Comparison of ENCODE assay signal across 13 cellular contexts in the genomic region with DNA sequence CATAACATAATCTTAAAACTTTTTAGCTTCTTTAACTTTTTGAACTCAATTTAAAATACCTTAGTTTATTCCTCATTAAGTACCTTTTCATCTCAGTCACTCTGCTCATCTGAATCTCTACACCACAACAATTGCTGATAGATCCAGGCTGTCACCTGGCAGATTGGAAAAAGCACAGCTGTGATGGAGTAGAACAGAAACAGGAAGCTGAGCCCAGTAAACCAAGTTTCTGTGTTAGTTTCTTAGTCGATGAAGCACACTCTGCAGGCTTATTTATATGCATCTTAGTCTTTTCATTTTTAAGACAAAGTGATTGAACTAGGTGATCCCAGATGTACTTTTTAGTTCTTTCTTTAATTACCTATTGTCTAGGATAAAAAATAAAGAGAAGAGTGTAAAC.
A peak's percentile ranks its signal among the peaks of the same experiment; 100 is the strongest.
DNase-seq lines count a peak whose midpoint lies in the region; ATAC-seq and FAIRE-seq lines count a peak whose summit lies in the region.
"Had no signal": no experiment of that assay in that cellular context is flagged by ENCODE, and none has a peak within 500 bp of the region (broad histone marks: within the 10 kb centered on the region; RNA-seq: fewer than 3 reads in every experiment).

No MANE protein-coding gene starts in this region.

- ATAC-seq in GM18517 (IDR thresholded peaks at IDR 0.05; ENCODE audit: unreplicated experiment) (peak; percentile 92), GM19468 (IDR thresholded peaks at IDR 0.05; ENCODE audit: extremely low read depth, unreplicated experiment) (peak; percentile 91), HG02970 (IDR thresholded peaks at IDR 0.05; ENCODE audit: low FRiP score, unreplicated experiment) (peak; percentile 77)

- peak; percentile 3 for DNase-seq in HTR-8/SVneo (ENCODE audit: insufficient read length, low spot score)
- no peak for DNase-seq in mucosa of gallbladder (ENCODE audit: low spot score)
- no peak for DNase-seq in activated effector memory CD4-positive, alpha-beta T cell treated with Interleukin-2 at 50 U/mL for 16 hours
- no peak for DNase-seq in NCI-H2196 treated with DMSO at 0.1 percent for 48 hours (lab: John Stamatoyannopoulos, UW; ENCODE audit: unreplicated experiment)
- no peak for DNase-seq in NCI-H2196 (lab: John Stamatoyannopoulos, UW; ENCODE audit: unreplicated experiment)
- DNase-seq: activated effector memory CD4-positive, alpha-beta T cell treated with anti-CD3 and anti-CD28 coated beads, Interleukin-2, amount 50 U/mL, for 16 hours; cerebellar nuclear complex; NCI-H1436 treated with DMSO at 0.1 percent for 48 hours; stimulated activated CD4-positive, alpha-beta T cell treated with anti-CD3 and anti-CD28 coated beads, Interleukin-2, amount 100 ng/mL, for 48 hours had no signal

- no peak for FAIRE-seq in HTR-8/SVneo (lab: Jason Lieb, UNC)
- FAIRE-seq: keratinocyte had no signal
